8 cellular contexts compared by ENCODE assay signal in genomic region chr4:35447474-35447873, GRCh38.
"Had no signal": no experiment of that assay in that cellular context is flagged by ENCODE, and none has a peak within 500 bp of the region (broad histone marks: within the 10 kb centered on the region; RNA-seq: fewer than 3 reads in every experiment).

No MANE protein-coding gene starts in this region.

- DNase-seq: GDM1, GF-D8 had no signal

- H3K4me3 ChIP-seq: GM12878 had no signal

- ATAC-seq: GM12878 had no signal

- FAIRE-seq: G401.6, GM12878, GM12891, GM12892, GM18507, GM19239 had no signal
